In the genomic region with DNA sequence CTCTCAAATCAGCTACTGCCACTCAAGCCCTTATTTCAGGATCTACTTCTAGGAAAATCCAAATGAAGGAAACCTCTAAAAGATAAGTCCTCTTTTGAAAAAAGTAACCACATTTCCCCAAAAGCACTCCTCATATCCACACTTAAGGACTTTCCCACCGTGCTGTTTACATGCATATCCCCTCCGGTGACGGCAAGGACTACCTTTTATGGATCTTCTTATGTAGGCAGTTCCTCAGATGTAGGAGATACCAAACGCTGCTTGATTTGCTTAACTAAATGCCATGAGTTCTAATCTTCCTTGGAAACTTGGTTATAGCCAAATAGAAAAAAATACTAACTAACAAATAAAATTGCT, we compare ENCODE assay signal across 13 cellular contexts. TPM values are rescaled to one million over a fixed set of nuclear protein-coding genes. Genes with fewer than 3 reads are reported as not detected.
DNase-seq lines count a peak whose midpoint lies in the region; ATAC-seq, FAIRE-seq and TF ChIP-seq lines count a peak whose summit lies in the region.
"Had no signal": no experiment of that assay in that cellular context is flagged by ENCODE, and none has a peak within 500 bp of the region (broad histone marks: within the 10 kb centered on the region; RNA-seq: fewer than 3 reads in every experiment).

No MANE protein-coding gene starts in this region.

- no peaks in the 10 kb centered on the region for H3K79me2 ChIP-seq in HepG2 (ENCODE audit: insufficient read depth, low read length)

- intact Hi-C loops in HepG2 (cut with micrococcal nuclease; ENCODE audit: unreplicated experiment) (no loop called here), right lobe of liver (cut with DNase I) (loop anchor here (5.0 kb wide), 2 partner anchors 156 to 161 kb away; no protein-coding TSS in a partner anchor), ascending aorta (cut with DNase I) (loop anchor here (1.0 kb wide), 2 partner anchors 151 to 161 kb away; no protein-coding TSS in a partner anchor)

- H3K9ac ChIP-seq in HepG2 (ENCODE audit: insufficient read depth, low read depth, low read length) = peak overlapping the region; percentile 39; the same call in 1 of the 2 replicates

- ATAC-seq in HepG2 (no peak; the same call in 2 of the 3 replicates), right lobe of liver (no peak), GM18873 (IDR thresholded peaks at IDR 0.05; ENCODE audit: low FRiP score, unreplicated experiment) (no peak), HG02678 (IDR thresholded peaks at IDR 0.05; ENCODE audit: unreplicated experiment) (no peak), HG02938 (IDR thresholded peaks at IDR 0.05; ENCODE audit: unreplicated experiment) (no peak)

- no peaks in the 10 kb centered on the region for H4K20me1 ChIP-seq in HepG2 (ENCODE audit: insufficient read depth, low read length)
- H4K20me1 ChIP-seq: BLaER1 treated with 17β-estradiol and CSF1 and Interleukin-3, amounts not matched to agents 10 nM and 100 nM had no signal

- H3K4me2 ChIP-seq in HepG2 (ENCODE audit: low read depth, low read length) = peak overlapping the region; percentile 82

- CTCF ChIA-PET in HepG2 (lab: Yijun Ruan, JAX; ENCODE audit: low intra/inter-chr PET ratio, low total read pairs) = interaction anchor here (1.1 to 3.1 kb wide), 4 partner anchors 147 to 164 kb away, joined by 4 to 50 read pairs (median 5); a partner anchor contains a TSS

- BruUV-seq in HepG2 (replicated peaks; lab: Mats Ljungman, UMichigan) = no TSS peak

- TF ChIP-seq RAD21 in HepG2 (CRISPR knock-in tag; IDR thresholded peaks at IDR 0.05) = no peak

- no peak overlapping the region for H3K27ac ChIP-seq in HepG2 (ENCODE audit: extremely low read length, insufficient read depth, low read length)
- H3K27ac ChIP-seq in right lobe of liver = no peak overlapping the region
- peak overlapping the region; percentile 53 to 65 for H3K27ac ChIP-seq in ascending aorta
- H3K27ac ChIP-seq in mesodermal cell (ENCODE audit: low read depth, low read length, severe bottlenecking) = peak overlapping the region; percentile 64
- H3K27ac ChIP-seq: SK-N-MC had no signal

- H2AFZ ChIP-seq in HepG2 (ENCODE audit: low read length) = peak overlapping the region; percentile 90

- POLR2A ChIA-PET in HepG2 (lab: Yijun Ruan, JAX) = interaction anchor here (1.3 to 2.3 kb wide), 4 partner anchors 151 to 164 kb away, joined by 5 to 7 read pairs (median 6); no protein-coding TSS in a partner anchor

- no peak for TF ChIP-seq EP300 in HepG2 (IDR thresholded peaks at IDR 0.05; ENCODE audit: low read depth in 2 of 2, low read length in 2 of 2)
- TF ChIP-seq EP300 in HepG2 (CRISPR knock-in tag; IDR thresholded peaks at IDR 0.05; ENCODE audit: borderline replicate concordance) = no peak

- H3K4me1 ChIP-seq in HepG2 (ENCODE audit: insufficient read depth, low read length) (peaks cover 36% of the 10 kb centered on the region), right lobe of liver (peaks cover 0 to 9% (median 4%) of the 10 kb centered on the region in 4 donors), ascending aorta (peaks cover 0 to 15% of the 10 kb centered on the region in 2 donors), mesodermal cell (ENCODE audit: control insufficient read depth, insufficient read depth, low read length, poor library complexity, severe bottlenecking) (peaks cover 7% of the 10 kb centered on the region)

- no peak for FAIRE-seq in HepG2 (lab: Jason Lieb, UNC)
- FAIRE-seq: GM12891, H54, HTR-8/SVneo had no signal

- in situ Hi-C loops in HepG2 (cut with HindIII; ENCODE audit: extremely low pct_ligation_motif_present, low pct_unique_long_range_greater_than_20kb) = no loop called here

- no peaks in the 10 kb centered on the region for H3K27me3 ChIP-seq in HepG2 (ENCODE audit: control insufficient read depth in 1 of 2, insufficient read depth in 2 of 2, low read length in 2 of 2)
- no peaks in the 10 kb centered on the region for H3K27me3 ChIP-seq in right lobe of liver
- H3K27me3 ChIP-seq in ascending aorta = no peaks in the 10 kb centered on the region
- H3K27me3 ChIP-seq: BLaER1 treated with 17β-estradiol and CSF1 and Interleukin-3, amounts not matched to agents 10 nM and 100 nM had no signal

- H3K9me3 ChIP-seq in HepG2 (ENCODE audit: low read length) (peaks cover 19% of the 10 kb centered on the region), right lobe of liver (no peaks in the 10 kb centered on the region), ascending aorta (peaks cover 0 to 14% of the 10 kb centered on the region in 2 donors), mesodermal cell (ENCODE audit: control insufficient read depth, low read length) (no peaks in the 10 kb centered on the region)

- TF ChIP-seq POLR2A in HepG2 (IDR thresholded peaks at IDR 0.05; ENCODE audit: insufficient read depth in 1 of 2, low read depth in 2 of 2, low read length in 2 of 2) = no peak
- TF ChIP-seq POLR2A in right lobe of liver (IDR thresholded peaks at IDR 0.05) = no peak

- no peaks in the 10 kb centered on the region for H3K36me3 ChIP-seq in HepG2 (replicated peaks in 1 of 2; ENCODE audit: control insufficient read depth in 1 of 2, insufficient read depth in 2 of 2, low read length in 2 of 2)
- no peaks in the 10 kb centered on the region for H3K36me3 ChIP-seq in right lobe of liver
- no peaks in the 10 kb centered on the region for H3K36me3 ChIP-seq in ascending aorta
- no peaks in the 10 kb centered on the region for H3K36me3 ChIP-seq in mesodermal cell (ENCODE audit: control insufficient read depth, insufficient read depth, low read length)
- H3K36me3 ChIP-seq: BLaER1 treated with 17β-estradiol and CSF1 and Interleukin-3, amounts not matched to agents 10 nM and 100 nM had no signal

- DNase-seq in HepG2 (ENCODE audit: low spot score) = no peak
- DNase-seq in right lobe of liver = no peak
- DNase-seq in ascending aorta (ENCODE audit: low spot score in 2 of 2) = no peak
- DNase-seq: NK-92 treated with Interleukin-12 subunit alpha and Interleukin-12 subunit beta, amount 100 ng/mL, for 24 hours had no signal

- 30% methylated on average over 4 of the region's 4 CpGs for WGBS in HepG2 (ENCODE audit: low lambda C conversion rate)
- WGBS in right lobe of liver (ENCODE audit: insufficient coverage, low coverage, low lambda C conversion rate, missing lambda C conversion rate) = 59% methylated on average over 4 of the region's 4 CpGs
- 40 to 44% methylated on average over 2 to 3 of the region's 4 CpGs for WGBS in mesodermal cell (ENCODE audit: insufficient coverage in 2 of 2), 2 experiments

- no peak for TF ChIP-seq CTCF in HepG2 (CRISPR knock-in tag; IDR thresholded peaks at IDR 0.05)
- TF ChIP-seq CTCF in right lobe of liver (IDR thresholded peaks at IDR 0.05) = no peak
- TF ChIP-seq CTCF in ascending aorta (IDR thresholded peaks at IDR 0.05) = no peak

- peak overlapping the region in 2 of 3 experiments; percentile 24 to 49; a peak in 3 of 6 replicates for H3K4me3 ChIP-seq in HepG2 (replicated peaks in 1 of 3; ENCODE audit: insufficient read depth in 1 of 3, low read depth in 2 of 3, low read length in 3 of 3)
- H3K4me3 ChIP-seq in right lobe of liver = no peak overlapping the region
- H3K4me3 ChIP-seq in ascending aorta = no peak overlapping the region
- no peak overlapping the region for H3K4me3 ChIP-seq in mesodermal cell (ENCODE audit: extremely low read depth, insufficient read depth, low read length, poor library complexity, severe bottlenecking)
- H3K4me3 ChIP-seq: BLaER1 treated with 17β-estradiol and CSF1 and Interleukin-3, amounts not matched to agents 10 nM and 100 nM; SK-N-MC had no signal

TF ChIP-seq in HepG2, 621 proteins besides CTCF, POLR2A, EP300 and RAD21:
- TF ChIP-seq, protein P1, sequence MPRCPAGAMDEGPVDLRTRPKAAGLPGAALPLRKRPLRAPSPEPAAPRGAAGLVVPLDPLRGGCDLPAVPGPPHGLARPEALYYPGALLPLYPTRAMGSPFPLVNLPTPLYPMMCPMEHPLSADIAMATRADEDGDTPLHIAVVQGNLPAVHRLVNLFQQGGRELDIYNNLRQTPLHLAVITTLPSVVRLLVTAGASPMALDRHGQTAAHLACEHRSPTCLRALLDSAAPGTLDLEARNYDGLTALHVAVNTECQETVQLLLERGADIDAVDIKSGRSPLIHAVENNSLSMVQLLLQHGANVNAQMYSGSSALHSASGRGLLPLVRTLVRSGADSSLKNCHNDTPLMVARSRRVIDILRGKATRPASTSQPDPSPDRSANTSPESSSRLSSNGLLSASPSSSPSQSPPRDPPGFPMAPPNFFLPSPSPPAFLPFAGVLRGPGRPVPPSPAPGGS (CRISPR knock-in tag; IDR thresholded peaks at IDR 0.05) = no peak
- TF ChIP-seq CREB1 (IDR thresholded peaks at IDR 0.05) (no peak), CREB1 (CRISPR knock-in tag; IDR thresholded peaks at IDR 0.05) (0 out of 2 replicates have a peak, but pooled peaks have one; percentile 8)

RNA-seq across cellular contexts. Expression of a gene that starts 6.9 kb away (rescaled TPM):
- total RNA-seq in HepG2 (2016; rRNA removed; fragmentation: Illumina TruSeq; extraction: Trizol) (9.9 and 15.1 TPM in 2 replicates), right lobe of liver (10 to 100 TPM in 3 of 6 experiments, 1 to 10 TPM in 3; 5.4 to 18.0 (median 8.8) TPM), ascending aorta (11.7 TPM)
- total RNA-seq in HepG2 (2016; cell fraction: cytosol; rRNA removed; fragmentation: Illumina TruSeq; extraction: Trizol; ENCODE audit: low read depth) = 8.3 and 8.9 TPM in 2 replicates
- 9.2 and 15.1 TPM in 2 replicates for total RNA-seq in HepG2 (2016; cell fraction: insoluble cytoplasmic fraction; rRNA removed; fragmentation: Illumina TruSeq; extraction: Trizol)
- 6.2 and 6.3 TPM in 2 replicates for total RNA-seq in HepG2 (2016; cell fraction: membrane; rRNA removed; fragmentation: Illumina TruSeq; extraction: Trizol)
- 24.1 and 32.0 TPM in 2 replicates for total RNA-seq in HepG2 (2016; cell fraction: nucleus; rRNA removed; fragmentation: Illumina TruSeq; extraction: Trizol)
- 13.0 and 16.2 TPM in 2 replicates for polyA plus RNA-seq in HepG2 (2011; rRNA removed)
- 5.4 and 9.6 TPM in 2 replicates for polyA plus RNA-seq in HepG2 (2011; cell fraction: cytosol; rRNA removed)
- 17.3 TPM in 2 replicates for polyA plus RNA-seq in HepG2 (2011; cell fraction: nucleus; rRNA removed)
- polyA plus RNA-seq in HepG2 (2012) = 16.5 and 25.6 TPM in 2 replicates
- 0.47 and 0.84 TPM in 2 replicates for polyA plus RNA-seq in HepG2 (2016; cell fraction: cytosol; fragmentation: Illumina TruSeq; extraction: Trizol; ENCODE audit: low read depth)
- polyA plus RNA-seq in HepG2 (2016; cell fraction: insoluble cytoplasmic fraction; fragmentation: Illumina TruSeq; extraction: Trizol; ENCODE audit: low read depth) = 7.1 and 8.1 TPM in 2 replicates
- 1.6 and 2.5 TPM in 2 replicates for polyA plus RNA-seq in HepG2 (2016; cell fraction: membrane; fragmentation: Illumina TruSeq; extraction: Trizol; ENCODE audit: low read depth)
- 33.9 and 34.2 TPM in 2 replicates for polyA plus RNA-seq in HepG2 (2016; cell fraction: nucleus; fragmentation: Illumina TruSeq; extraction: Trizol; ENCODE audit: insufficient read depth, low read depth)
- polyA minus RNA-seq in HepG2 (2011; rRNA and poly(A)+ RNA removed; ENCODE audit: low replicate concordance) = 2.3 and 9.3 TPM in 2 replicates
- polyA minus RNA-seq in HepG2 (2011; cell fraction: cytosol; rRNA and poly(A)+ RNA removed) = 21.9 and 33.0 TPM in 2 replicates
- polyA minus RNA-seq in HepG2 (2011; cell fraction: nucleus; rRNA and poly(A)+ RNA removed) = 24.2 and 24.7 TPM in 2 replicates
- 41.9 TPM for polyA plus RNA-seq in mesodermal cell (2013, experiment 1 of 2)
- polyA plus RNA-seq in mesodermal cell (2013, experiment 2 of 2) = 40.2 TPM

Comparison
In these comparisons a context has a peak if more than half of its experiments do, and no peak if none do; other contexts are left out.
1. H3K4me3 ChIP-seq: peak in HepG2 (2 of 3); none in right lobe of liver (0 of 3), ascending aorta (0 of 2) and mesodermal cell (single experiment).
2. H3K27ac ChIP-seq: peak in ascending aorta (2 of 2) and mesodermal cell (single experiment); none in HepG2 (single experiment) and right lobe of liver (0 of 3).